ENCODE assay signal across 10 cellular contexts in the genomic region with DNA sequence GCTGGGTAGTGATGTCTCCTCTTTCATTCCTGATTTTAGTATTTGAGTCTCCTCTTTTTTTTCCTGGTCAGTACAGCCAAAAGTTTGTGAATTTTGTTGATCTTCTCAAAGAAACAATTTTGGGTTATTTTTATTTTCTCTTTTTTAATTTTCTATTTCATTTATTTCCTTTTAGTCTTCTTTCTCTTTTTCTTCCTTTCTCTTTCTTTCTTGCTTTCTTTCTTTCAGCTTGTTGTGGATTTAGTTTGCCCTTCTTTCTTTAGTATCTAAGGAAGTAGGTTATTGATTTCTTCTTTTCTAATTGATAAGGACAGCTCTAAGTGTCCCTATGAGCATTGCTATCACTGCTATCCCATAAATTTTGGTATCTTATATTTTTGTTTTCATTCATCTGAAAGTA.
"Had no signal": no experiment of that assay in that cellular context is flagged by ENCODE, and none has a peak within 500 bp of the region (broad histone marks: within the 10 kb centered on the region; RNA-seq: fewer than 3 reads in every experiment).

No MANE protein-coding gene starts in this region.

- H2AFZ ChIP-seq: GM23338 had no signal

- H3K4me2 ChIP-seq: GM23338 had no signal

- H3K9ac ChIP-seq: GM23248 had no signal

- H3K4me1 ChIP-seq: HAP-1 had no signal

- H3K4me3 ChIP-seq: GM23248, GM23338, HAP-1 had no signal

- H3K9me3 ChIP-seq: HAP-1 had no signal

- H3K36me3 ChIP-seq: HAP-1 had no signal

- H3K27ac ChIP-seq: GM23248 had no signal

- DNase-seq: GM23248, GOT3, H7, H9, HCEC 1CT, HFFc6 had no signal

- ATAC-seq: GM23338, HCT116 had no signal

- FAIRE-seq: H1 had no signal
